8 cellular contexts compared by ENCODE assay signal in genomic region chr20:25853718-25854381, GRCh38.
DNase-seq lines count a peak whose midpoint lies in the region; ATAC-seq, FAIRE-seq and TF ChIP-seq lines count a peak whose summit lies in the region.
"Not testable (repeated sequence)": the region's sequence is repeated elsewhere in the genome, so short reads cannot be mapped to it uniquely, and the experiment has no call there.

No MANE protein-coding gene starts in this region.

- H3K4me2 ChIP-seq in GM12878 (ENCODE audit: control insufficient read depth, insufficient read depth), result peak overlapping the region; percentile 94

- H3K27me3 ChIP-seq in GM12878 (replicated peaks in 1 of 2; ENCODE audit: control insufficient read depth in 2 of 2, insufficient read depth in 2 of 2, low read length in 1 of 2); skeletal muscle tissue (ENCODE audit: control insufficient read depth in 3 of 3, insufficient read depth in 3 of 3, low read length in 3 of 3); vagina: not testable (repeated sequence)

- not testable (repeated sequence) for H4K20me1 ChIP-seq in GM12878 (ENCODE audit: control insufficient read depth, insufficient read depth)

- not testable (repeated sequence) for H3K36me3 ChIP-seq in GM12878 (ENCODE audit: control insufficient read depth in 2 of 2, insufficient read depth in 2 of 2, low read length in 1 of 2); skeletal muscle tissue (ENCODE audit: control insufficient read depth in 3 of 3, insufficient read depth in 3 of 3, low read length in 3 of 3); vagina

- H3K4me1 Mint-ChIP-seq in immature natural killer cell, result peaks cover 38 to 39% of the 10 kb centered on the region in 2 donors

- peaks cover 10 to 15% (median 13%) of the 10 kb centered on the region in 3 donors for H3K27me3 Mint-ChIP-seq in immature natural killer cell (ENCODE audit: low read depth in 3 of 3)

- CTCF ChIA-PET in GM12878 (lab: Yijun Ruan, JAX), result not testable (repeated sequence)

- H3K27ac ChIP-seq in GM12878 (ENCODE audit: control insufficient read depth, insufficient read depth) (0 out of 2 replicates have a peak overlapping the region, but pooled peaks have one; percentile 25), skeletal muscle tissue (ENCODE audit: low read depth, low read length) (peak overlapping the region; percentile 64), vagina (peak overlapping the region; percentile 53)

- H3K9ac ChIP-seq in GM12878 (ENCODE audit: control insufficient read depth, insufficient read depth, low read length), result peak overlapping the region; percentile 68; the same call in 1 of the 2 replicates
- H3K9ac ChIP-seq in skeletal muscle tissue (ENCODE audit: low read depth in 1 of 3, low read length in 3 of 3), result peak overlapping the region; percentile 80 to 89 (median 86)

- TF ChIP-seq POLR2A in GM12878 (IDR thresholded peaks at IDR 0.05; ENCODE audit: low read depth, low read length), result peak; percentile 60
- not testable (repeated sequence) for TF ChIP-seq POLR2A in vagina (IDR thresholded peaks at IDR 0.05)

- RAD21 ChIA-PET in GM12878 (lab: Charles Lee; ENCODE audit: unreplicated experiment), result not testable (repeated sequence)

- not testable (repeated sequence) for H3K36me3 Mint-ChIP-seq in immature natural killer cell

- FAIRE-seq in GM12878 (lab: Jason Lieb, UNC), result not testable (repeated sequence)

- SMC1A ChIA-PET in GM12878 (lab: Charles Lee; ENCODE audit: uncharacterized antibody, unreplicated experiment), result not testable (repeated sequence)

- peak overlapping the region; percentile 39 to 92 (median 86) for H3K27ac Mint-ChIP-seq in immature natural killer cell

- peak; percentile 72 for DNase-seq in NCI-H2227 treated with DMSO at 0.1 percent for 48 hours (lab: John Stamatoyannopoulos, UW)
- not testable (repeated sequence) for DNase-seq in GM12878 (ENCODE audit: low read depth, low spot score)
- peak; percentile 85 to 88 (median 86) for DNase-seq in immature natural killer cell
- peak in 1 of 2 donors; percentile 87 for DNase-seq in vagina (ENCODE audit: extremely low spot score in 2 of 2)

- intact Hi-C loops in GM12878 (cut with micrococcal nuclease; ENCODE audit: unreplicated experiment); vagina (cut with DNase I): not testable (repeated sequence)

- in situ Hi-C loops in GM12878 (cut with MboI), result not testable (repeated sequence)

- POLR2A ChIA-PET in GM12878 (lab: Charles Lee), result not testable (repeated sequence)

- H2AFZ ChIP-seq in GM12878 (ENCODE audit: control insufficient read depth, low read depth, low read length), result peak overlapping the region; percentile 98

- H3K4me3 ChIP-seq in GM12878, result peak overlapping the region; percentile 70
- H3K4me3 ChIP-seq in skeletal muscle tissue (ENCODE audit: low read length in 3 of 3), result peak overlapping the region; percentile 79 to 88 (median 86)
- H3K4me3 ChIP-seq in vagina, result peak overlapping the region; percentile 57 to 75

- peak; percentile 74 for ATAC-seq in GM18502 (IDR thresholded peaks at IDR 0.05; ENCODE audit: poor library complexity, unreplicated experiment)
- ATAC-seq in HG03159 (IDR thresholded peaks at IDR 0.05; ENCODE audit: unreplicated experiment), result peak; percentile 67
- ATAC-seq in activated CD4-positive, CD25-positive, alpha-beta regulatory T cell treated with anti-CD3 and anti-CD28 coated beads, Interleukin-2, amount 50 U/mL, for 24 hours, result peak; percentile 76 to 84
- peak; percentile 87 for ATAC-seq in GM12878

- WGBS in GM12878 (ENCODE audit: insufficient coverage, insufficient replicate concordance, low lambda C conversion rate, missing lambda C conversion rate), result under 1% methylated on average over 54 of the region's 55 CpGs

- not testable (repeated sequence) for TF ChIP-seq CTCF in GM12878 (IDR thresholded peaks at IDR 0.05 in 2 of 3, conservative IDR thresholded peaks at IDR 0.05 in 1 of 3; ENCODE audit: control insufficient read depth in 2 of 3, extremely low read depth in 1 of 3, insufficient read depth in 1 of 3, low read depth in 3 of 3, low read length in 3 of 3); vagina (IDR thresholded peaks at IDR 0.05)

- TF ChIP-seq RAD21 in GM12878 (IDR thresholded peaks at IDR 0.05; ENCODE audit: insufficient read depth, low read depth, low read length), result not testable (repeated sequence)

- H3K4me1 ChIP-seq in GM12878 (ENCODE audit: control insufficient read depth, insufficient read depth, low read length); vagina: not testable (repeated sequence)
- peaks cover 7 to 32% (median 16%) of the 10 kb centered on the region in 3 donors for H3K4me1 ChIP-seq in skeletal muscle tissue (ENCODE audit: control insufficient read depth in 3 of 3, insufficient read depth in 3 of 3, low read length in 3 of 3)

- not testable (repeated sequence) for TF ChIP-seq EP300 in GM12878 (IDR thresholded peaks at IDR 0.05; ENCODE audit: borderline replicate concordance in 1 of 2, control insufficient read depth in 1 of 2, low read depth in 2 of 2, low read length in 2 of 2)

- H3K4me3 Mint-ChIP-seq in immature natural killer cell, result peak overlapping the region; percentile 92 to 96 (median 95)

- H3K9me3 ChIP-seq in GM12878 (replicated peaks; ENCODE audit: control insufficient read depth, insufficient read depth, low read length); skeletal muscle tissue (ENCODE audit: control insufficient read depth in 3 of 3, low read length in 3 of 3); vagina: not testable (repeated sequence)

- not testable (repeated sequence) for BruUV-seq in GM12878 (replicated peaks; lab: Mats Ljungman, UMichigan)

- H3K9me3 Mint-ChIP-seq in immature natural killer cell, result not testable (repeated sequence)

- not testable (repeated sequence) for H3K79me2 ChIP-seq in GM12878 (ENCODE audit: control insufficient read depth, insufficient read depth, low read length)

TF ChIP-seq in GM12878, 131 proteins besides CTCF, POLR2A, EP300 and RAD21:
- peak; percentile 93 for TF ChIP-seq YY1 (IDR thresholded peaks at IDR 0.05; ENCODE audit: low read depth, low read length)
- TF ChIP-seq NRF1 (conservative IDR thresholded peaks at IDR 0.05; ENCODE audit: low read depth, low read length), result peak; percentile 64
- 0 out of 2 replicates have a peak, but pooled peaks have one; percentile 17 for TF ChIP-seq TAF1 (IDR thresholded peaks at IDR 0.05; ENCODE audit: borderline replicate concordance, low read depth, low read length)
